In the genomic region with DNA sequence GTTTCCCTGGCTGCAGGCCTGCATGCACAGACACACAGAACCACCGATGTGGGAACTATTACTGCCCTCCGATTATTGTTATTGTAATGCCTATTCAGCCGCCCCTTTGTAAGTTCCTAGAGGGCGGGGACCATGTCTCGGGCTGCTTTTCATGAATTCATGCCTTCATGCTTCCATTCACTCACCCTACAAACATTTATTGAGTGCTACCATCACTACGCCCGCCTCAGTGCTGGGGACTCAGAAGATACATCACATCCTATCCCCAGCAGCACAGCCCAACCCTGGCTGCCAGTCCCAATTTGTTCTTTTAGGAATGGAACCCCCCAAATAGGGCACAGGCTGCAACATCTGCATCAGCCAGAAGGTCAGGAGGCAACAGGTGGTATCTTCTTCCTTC, we compare ENCODE assay signal across 1 cellular context.
TF ChIP-seq lines count a peak whose summit lies in the region.

No MANE protein-coding gene starts in this region.

TF ChIP-seq in HepG2, 621 proteins besides CTCF, POLR2A, EP300 and RAD21 (continued from another document):
- TF ChIP-seq SP4 (CRISPR knock-in tag; IDR thresholded peaks at IDR 0.05), result 0 out of 2 replicates have a peak, but pooled peaks have one; percentile 14
